In genomic region chr6:159594106-159594749, GRCh38 we compare ENCODE assay signal across 12 cellular contexts.
DNase-seq lines count a peak whose midpoint lies in the region; ATAC-seq, FAIRE-seq and TF ChIP-seq lines count a peak whose summit lies in the region.
"Had no signal": no experiment of that assay in that cellular context is flagged by ENCODE, and none has a peak within 500 bp of the region (broad histone marks: within the 10 kb centered on the region; RNA-seq: fewer than 3 reads in every experiment).

No MANE protein-coding gene starts in this region.

- H3K36me3 Mint-ChIP-seq in activated naive CD4-positive, alpha-beta T cell treated with anti-CD3 and anti-CD28 coated beads, Interleukin-2, amount 50 U/mL, for 72 hours, result no peaks in the 10 kb centered on the region
- H3K36me3 Mint-ChIP-seq in activated naive CD4-positive, alpha-beta T cell treated with anti-CD3 and anti-CD28 coated beads, Interleukin-2, amount 10 ng/mL, durations not matched to agents 7 days and 5 days, result no peaks in the 10 kb centered on the region
- peaks cover 1% of the 10 kb centered on the region for H3K36me3 Mint-ChIP-seq in activated naive CD8-positive, alpha-beta T cell treated with anti-CD3 and anti-CD28 coated beads for 36 hours
- no peaks in the 10 kb centered on the region for H3K36me3 Mint-ChIP-seq in CD8-positive, alpha-beta memory T cell

- CTCF ChIA-PET in activated naive CD4-positive, alpha-beta T cell treated with anti-CD3 and anti-CD28 coated beads, Interleukin-2, amount 10 ng/mL, durations not matched to agents 7 days and 5 days (lab: Charles Lee), result no interaction called here
- CTCF ChIA-PET in CD8-positive, alpha-beta memory T cell (lab: Charles Lee), result no interaction called here

- TF ChIP-seq CTCF in foreskin keratinocyte (conservative IDR thresholded peaks at IDR 0.05), result no peak

- H3K9me3 ChIP-seq in CD8-positive, alpha-beta memory T cell (ENCODE audit: low read length), result no peaks in the 10 kb centered on the region
- H3K9me3 ChIP-seq: left ventricle myocardium inferior had no signal

- POLR2A ChIA-PET in CD8-positive, alpha-beta memory T cell (lab: Charles Lee), result no interaction called here

- ATAC-seq in activated naive CD4-positive, alpha-beta T cell treated with anti-CD3 and anti-CD28 coated beads, Interleukin-2, amount 50 U/mL, for 72 hours, result no peak
- peak; percentile 12 for ATAC-seq in foreskin keratinocyte
- no peak for ATAC-seq in HG03045 (IDR thresholded peaks at IDR 0.05; ENCODE audit: unreplicated experiment)

- H3K27ac Mint-ChIP-seq in activated naive CD4-positive, alpha-beta T cell treated with anti-CD3 and anti-CD28 coated beads, Interleukin-2, amount 50 U/mL, for 72 hours, result peak overlapping the region; percentile 65 to 79
- no peak overlapping the region for H3K27ac Mint-ChIP-seq in activated naive CD4-positive, alpha-beta T cell treated with anti-CD3 and anti-CD28 coated beads, Interleukin-2, amount 10 ng/mL, durations not matched to agents 7 days and 5 days
- peak overlapping the region; percentile 34 for H3K27ac Mint-ChIP-seq in activated naive CD8-positive, alpha-beta T cell treated with anti-CD3 and anti-CD28 coated beads for 36 hours
- no peak overlapping the region for H3K27ac Mint-ChIP-seq in CD8-positive, alpha-beta memory T cell

- no peaks in the 10 kb centered on the region for H3K27me3 Mint-ChIP-seq in activated naive CD4-positive, alpha-beta T cell treated with anti-CD3 and anti-CD28 coated beads, Interleukin-2, amount 10 ng/mL, durations not matched to agents 7 days and 5 days
- no peaks in the 10 kb centered on the region for H3K27me3 Mint-ChIP-seq in activated naive CD8-positive, alpha-beta T cell treated with anti-CD3 and anti-CD28 coated beads for 36 hours
- peaks cover 3 to 10% of the 10 kb centered on the region in 2 donors for H3K27me3 Mint-ChIP-seq in CD8-positive, alpha-beta memory T cell

- no peak overlapping the region for H3K4me3 Mint-ChIP-seq in activated naive CD4-positive, alpha-beta T cell treated with anti-CD3 and anti-CD28 coated beads, Interleukin-2, amount 10 ng/mL, durations not matched to agents 7 days and 5 days
- peak overlapping the region; percentile 22 for H3K4me3 Mint-ChIP-seq in activated naive CD8-positive, alpha-beta T cell treated with anti-CD3 and anti-CD28 coated beads for 36 hours
- no peak overlapping the region for H3K4me3 Mint-ChIP-seq in CD8-positive, alpha-beta memory T cell

- peaks cover 17% of the 10 kb centered on the region for H3K4me1 ChIP-seq in foreskin keratinocyte
- no peaks in the 10 kb centered on the region for H3K4me1 ChIP-seq in CD8-positive, alpha-beta memory T cell (ENCODE audit: insufficient read depth, low read length)
- H3K4me1 ChIP-seq: left ventricle myocardium inferior had no signal

- H3K27me3 ChIP-seq in foreskin keratinocyte, result no peaks in the 10 kb centered on the region
- no peaks in the 10 kb centered on the region for H3K27me3 ChIP-seq in CD8-positive, alpha-beta memory T cell (ENCODE audit: insufficient read depth, low read length, poor library complexity, severe bottlenecking)
- H3K27me3 ChIP-seq: cardiac muscle cell had no signal

- peak; percentile 70 for FAIRE-seq in urothelium cell line (lab: Jason Lieb, UNC)
- FAIRE-seq: frontal cortex had no signal

- peak in 1 of 2 donors; percentile 4 for DNase-seq in activated naive CD4-positive, alpha-beta T cell treated with anti-CD3 and anti-CD28 coated beads, Interleukin-2, amount 50 U/mL, for 72 hours (ENCODE audit: low spot score in 2 of 2)
- DNase-seq in activated naive CD4-positive, alpha-beta T cell treated with anti-CD3 and anti-CD28 coated beads, Interleukin-2, amount 10 ng/mL, durations not matched to agents 7 days and 5 days, result no peak
- DNase-seq in activated naive CD8-positive, alpha-beta T cell treated with anti-CD3 and anti-CD28 coated beads for 36 hours, result no peak
- DNase-seq in foreskin keratinocyte, result peak; percentile 9 to 13
- DNase-seq in urothelium cell line (ENCODE audit: low spot score), result peak; percentile 31
- no peak for DNase-seq in NOMO-1 treated with dmso at 0.1 percent for 144 hours (lab: John Stamatoyannopoulos, UW; ENCODE audit: unreplicated experiment)
- DNase-seq in CD8-positive, alpha-beta memory T cell, result no peak
- DNase-seq: KG1, left ventricle myocardium inferior had no signal

- no peak overlapping the region for H3K4me3 ChIP-seq in CD8-positive, alpha-beta memory T cell (ENCODE audit: low read length)
- H3K4me3 ChIP-seq: cardiac muscle cell, left ventricle myocardium inferior had no signal

- H3K9me3 Mint-ChIP-seq in activated naive CD4-positive, alpha-beta T cell treated with anti-CD3 and anti-CD28 coated beads, Interleukin-2, amount 50 U/mL, for 72 hours, result no peaks in the 10 kb centered on the region
- no peaks in the 10 kb centered on the region for H3K9me3 Mint-ChIP-seq in activated naive CD4-positive, alpha-beta T cell treated with anti-CD3 and anti-CD28 coated beads, Interleukin-2, amount 10 ng/mL, durations not matched to agents 7 days and 5 days
- no peaks in the 10 kb centered on the region for H3K9me3 Mint-ChIP-seq in activated naive CD8-positive, alpha-beta T cell treated with anti-CD3 and anti-CD28 coated beads for 36 hours
- no peaks in the 10 kb centered on the region for H3K9me3 Mint-ChIP-seq in CD8-positive, alpha-beta memory T cell

- peak overlapping the region; percentile 38 for H3K27ac ChIP-seq in foreskin keratinocyte
- no peak overlapping the region for H3K27ac ChIP-seq in CD8-positive, alpha-beta memory T cell (ENCODE audit: low read depth, low read length)
- H3K27ac ChIP-seq: cardiac muscle cell, left ventricle myocardium inferior had no signal

- H3K36me3 ChIP-seq in CD8-positive, alpha-beta memory T cell (ENCODE audit: insufficient read depth, low read length), result no peaks in the 10 kb centered on the region
- H3K36me3 ChIP-seq: cardiac muscle cell, left ventricle myocardium inferior had no signal

- no peaks in the 10 kb centered on the region for H3K4me1 Mint-ChIP-seq in activated naive CD4-positive, alpha-beta T cell treated with anti-CD3 and anti-CD28 coated beads, Interleukin-2, amount 10 ng/mL, durations not matched to agents 7 days and 5 days
- peaks cover 13% of the 10 kb centered on the region for H3K4me1 Mint-ChIP-seq in activated naive CD8-positive, alpha-beta T cell treated with anti-CD3 and anti-CD28 coated beads for 36 hours
- H3K4me1 Mint-ChIP-seq in CD8-positive, alpha-beta memory T cell, result no peaks in the 10 kb centered on the region

Comparison
In these comparisons a context has a peak if more than half of its experiments do, and no peak if none do; other contexts are left out.
1. H3K27ac Mint-ChIP-seq: peak in activated naive CD4-positive, alpha-beta T cell treated with anti-CD3 and anti-CD28 coated beads, Interleukin-2, amount 50 U/mL, for 72 hours (2 of 2) and activated naive CD8-positive, alpha-beta T cell treated with anti-CD3 and anti-CD28 coated beads for 36 hours (single experiment); none in activated naive CD4-positive, alpha-beta T cell treated with anti-CD3 and anti-CD28 coated beads, Interleukin-2, amount 10 ng/mL, durations not matched to agents 7 days and 5 days (single experiment) and CD8-positive, alpha-beta memory T cell (0 of 8).
2. DNase-seq: peak in foreskin keratinocyte (2 of 2) and urothelium cell line (single experiment); none in activated naive CD4-positive, alpha-beta T cell treated with anti-CD3 and anti-CD28 coated beads, Interleukin-2, amount 10 ng/mL, durations not matched to agents 7 days and 5 days (single experiment), activated naive CD8-positive, alpha-beta T cell treated with anti-CD3 and anti-CD28 coated beads for 36 hours (single experiment), NOMO-1 treated with dmso at 0.1 percent for 144 hours (single experiment) and CD8-positive, alpha-beta memory T cell (0 of 5).